Comparison of ENCODE assay signal across 8 cellular contexts in the genomic region with DNA sequence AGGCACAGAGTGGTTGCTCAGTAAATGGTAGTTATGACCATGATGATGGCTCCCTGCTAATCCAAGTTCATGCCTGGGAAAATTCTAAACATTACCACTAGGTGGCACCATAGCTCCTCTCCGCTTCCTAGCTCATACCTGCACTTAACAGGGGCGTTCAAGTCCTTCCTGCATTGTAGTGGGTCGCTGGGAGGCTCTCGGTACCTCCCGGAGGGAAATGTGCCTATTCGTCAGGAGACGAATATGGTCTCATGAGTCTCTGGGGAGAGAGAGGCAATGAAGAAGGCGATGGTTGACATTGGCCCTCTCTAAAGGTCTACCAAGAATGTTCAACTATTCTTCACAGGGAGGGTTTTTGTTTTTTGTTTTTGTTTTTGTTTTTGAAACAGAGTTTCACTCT. TPM values are rescaled to one million over a fixed set of nuclear protein-coding genes. Genes with fewer than 3 reads are reported as not detected.
DNase-seq lines count a peak whose midpoint lies in the region; ATAC-seq, FAIRE-seq and TF ChIP-seq lines count a peak whose summit lies in the region.

No MANE protein-coding gene starts in this region.

- H3K18ac ChIP-seq in H1 (ENCODE audit: extremely low read depth, low read length) = no peak overlapping the region

- H2BK120ac ChIP-seq in H1 (replicated peaks; ENCODE audit: low read depth, low read length) = no peak overlapping the region

- no peaks in the 10 kb centered on the region for H3K9me3 Mint-ChIP-seq in mesothelial cell of epicardium
- H3K9me3 Mint-ChIP-seq in stimulated activated naive CD8-positive, alpha-beta T cell treated with anti-CD3 and anti-CD28 coated beads, Interleukin-15, amount 100 ng/mL, for 72 hours = no peaks in the 10 kb centered on the region

- H4K5ac ChIP-seq in H1 (ENCODE audit: insufficient read length, low read depth, low read length) = no peak overlapping the region

- no peak overlapping the region for H2BK5ac ChIP-seq in H1 (ENCODE audit: low read depth, low read length)

- H3K36me3 ChIP-seq in ACC112 (ENCODE audit: insufficient read depth, low read length) (no peaks in the 10 kb centered on the region), H1 (ENCODE audit: control insufficient read depth in 2 of 4, insufficient read depth in 4 of 4, low read length in 3 of 4) (no peaks in the 10 kb centered on the region)

- H3K23me2 ChIP-seq in H1 (ENCODE audit: low read depth, low read length) = no peaks in the 10 kb centered on the region

- peak; percentile 81 for TF ChIP-seq CTCF in GM13977 (IDR thresholded peaks at IDR 0.05; ENCODE audit: extremely low read depth, insufficient read depth, missing control alignments)
- TF ChIP-seq CTCF in H1 (IDR thresholded peaks at IDR 0.05; ENCODE audit: control extremely low read depth in 1 of 3, insufficient read depth in 1 of 3, low read depth in 1 of 3, low read length in 3 of 3) = peak; percentile 29 to 92 (median 83)
- TF ChIP-seq CTCF in mesothelial cell of epicardium (IDR thresholded peaks at IDR 0.05; ENCODE audit: unreplicated experiment) = peak; percentile 93

- H3K4me3 Mint-ChIP-seq in mesothelial cell of epicardium = peak overlapping the region; percentile 42
- H3K4me3 Mint-ChIP-seq in stimulated activated naive CD8-positive, alpha-beta T cell treated with anti-CD3 and anti-CD28 coated beads, Interleukin-15, amount 100 ng/mL, for 72 hours = peak overlapping the region in 1 of 2 donors; percentile 19

- peaks cover 18% of the 10 kb centered on the region for H3K27me3 Mint-ChIP-seq in mesothelial cell of epicardium (ENCODE audit: low read depth)
- peaks cover 13% of the 10 kb centered on the region for H3K27me3 Mint-ChIP-seq in stimulated activated naive CD8-positive, alpha-beta T cell treated with anti-CD3 and anti-CD28 coated beads, Interleukin-15, amount 100 ng/mL, for 72 hours

- no peak overlapping the region for H3K4me2 ChIP-seq in H1 (ENCODE audit: insufficient read depth in 1 of 2, low read depth in 2 of 2, low read length in 2 of 2)

- no peaks in the 10 kb centered on the region for H4K20me1 ChIP-seq in H1 (replicated peaks in 1 of 2; ENCODE audit: control insufficient read depth in 1 of 2, insufficient read depth in 2 of 2, low read length in 2 of 2)

- H3K4ac ChIP-seq in H1 (replicated peaks; ENCODE audit: insufficient read length, low read depth, low read length) = no peak overlapping the region

- H2AFZ ChIP-seq in ACC112 (ENCODE audit: low read length, unreplicated experiment) = no peak overlapping the region
- H2AFZ ChIP-seq in H1 (ENCODE audit: low read length) = no peak overlapping the region

- TF ChIP-seq EP300 in H1 (IDR thresholded peaks at IDR 0.05; ENCODE audit: borderline replicate concordance in 1 of 2, low read depth in 2 of 2, low read length in 2 of 2) = no peak

- H2AK5ac ChIP-seq in H1 (ENCODE audit: low read depth, low read length) = no peak overlapping the region

- no peak overlapping the region for H3K56ac ChIP-seq in H1 (replicated peaks; ENCODE audit: insufficient read length, low read depth, low read length)

- no peak overlapping the region for H3K27ac Mint-ChIP-seq in mesothelial cell of epicardium
- no peak overlapping the region for H3K27ac Mint-ChIP-seq in stimulated activated naive CD8-positive, alpha-beta T cell treated with anti-CD3 and anti-CD28 coated beads, Interleukin-15, amount 100 ng/mL, for 72 hours

- H2BK20ac ChIP-seq in H1 (ENCODE audit: low read length) = no peak overlapping the region

- no peak overlapping the region for H4K91ac ChIP-seq in H1 (replicated peaks; ENCODE audit: insufficient read length, low read length)

- H2BK12ac ChIP-seq in H1 (ENCODE audit: low read depth, low read length) = no peak overlapping the region

- no peak overlapping the region for H3K27ac ChIP-seq in ACC112 (ENCODE audit: low read depth, low read length)
- no peak overlapping the region for H3K27ac ChIP-seq in H1 (ENCODE audit: low read depth, low read length)

- no peaks in the 10 kb centered on the region for H3K9me3 ChIP-seq in H1 (ENCODE audit: insufficient read depth in 2 of 2, low read depth in 1 of 2, low read length in 1 of 2)

- CTCF ChIA-PET in H1 (lab: Charles Lee; ENCODE audit: partially characterized antibody) = interaction anchor here (0.5 to 2.7 kb wide), 24 partner anchors 8 to 488 kb away, joined by 3 to 30 read pairs (median 4); no protein-coding TSS in a partner anchor

- ATAC-seq in stimulated activated naive CD8-positive, alpha-beta T cell treated with anti-CD3 and anti-CD28 coated beads, Interleukin-15, amount 100 ng/mL, for 72 hours = peak; percentile 87

- peak; percentile 92 to 95 for TF ChIP-seq RAD21 in H1 (IDR thresholded peaks at IDR 0.05 in 1 of 2, conservative IDR thresholded peaks at IDR 0.05 in 1 of 2; ENCODE audit: low read depth in 2 of 2, low read length in 2 of 2)

- H3K4me1 Mint-ChIP-seq in mesothelial cell of epicardium = peaks cover 4% of the 10 kb centered on the region
- H3K4me1 Mint-ChIP-seq in stimulated activated naive CD8-positive, alpha-beta T cell treated with anti-CD3 and anti-CD28 coated beads, Interleukin-15, amount 100 ng/mL, for 72 hours = no peaks in the 10 kb centered on the region

- H3K9ac ChIP-seq in H1 (replicated peaks in 1 of 4; ENCODE audit: extremely low read depth in 1 of 4, low read depth in 3 of 4, low read length in 3 of 4) = no peak overlapping the region

- H3K79me2 ChIP-seq in ACC112 (ENCODE audit: control insufficient read depth, insufficient read depth, low read length, unreplicated experiment) = no peaks in the 10 kb centered on the region
- H3K79me2 ChIP-seq in H1 (ENCODE audit: control insufficient read depth in 1 of 2, insufficient read depth in 2 of 2, low read length in 2 of 2) = no peaks in the 10 kb centered on the region

- peak overlapping the region; percentile 55; the same call in 1 of the 2 replicates for H3K4me3 ChIP-seq in ACC112 (ENCODE audit: low read depth, low read length)
- no peak overlapping the region for H3K4me3 ChIP-seq in H1 (ENCODE audit: extremely low read depth in 1 of 4, insufficient read depth in 2 of 4, low read depth in 3 of 4, low read length in 4 of 4)

- H3K14ac ChIP-seq in H1 (ENCODE audit: insufficient read length) = no peak overlapping the region

- H3K4me1 ChIP-seq in ACC112 (ENCODE audit: control insufficient read depth, insufficient read depth, low read length, unreplicated experiment) (no peaks in the 10 kb centered on the region), H1 (replicated peaks in 1 of 4; ENCODE audit: control insufficient read depth in 3 of 4, insufficient read depth in 4 of 4, low read length in 3 of 4) (no peaks in the 10 kb centered on the region)

- no peak overlapping the region for H3K23ac ChIP-seq in H1 (ENCODE audit: insufficient read length)

- no peaks in the 10 kb centered on the region for H3K79me1 ChIP-seq in H1 (ENCODE audit: low read depth, low read length)

- WGBS in H1 (ENCODE audit: extremely low coverage in 1 of 2, insufficient coverage in 1 of 2, insufficient read length in 1 of 2, insufficient replicate concordance in 2 of 2, low coverage in 1 of 2, low lambda C conversion rate in 2 of 2, missing lambda C conversion rate in 1 of 2), 2 experiments = 14% methylated on average over 8 of the region's 8 CpGs; no CpG with 5 or more reads in 1 of the 2 experiments

- H3K36me3 Mint-ChIP-seq in mesothelial cell of epicardium = no peaks in the 10 kb centered on the region

- DNase-seq in GM13977 (ENCODE audit: low spot score) = peak; percentile 83
- DNase-seq in HPDE6-E6E7 (ENCODE audit: extremely low spot score) = peak; percentile 50
- DNase-seq in NCI-H748 treated with DMSO at 0.1 percent for 48 hours (lab: John Stamatoyannopoulos, UW) = peak; percentile 70
- DNase-seq in activated CD4-positive, alpha-beta T cell treated with anti-CD3 and anti-CD28 coated beads, Interleukin-2, amount 50 U/mL, for 1 hour = peak; percentile 35
- DNase-seq in H1 (ENCODE audit: low read depth in 1 of 2, low spot score in 2 of 2) = peak; percentile 62 to 73
- DNase-seq in mesothelial cell of epicardium (ENCODE audit: low spot score in 2 of 2, unreplicated experiment in 2 of 2) = peak in 1 of 2 experiments; percentile 69
- DNase-seq in stimulated activated naive CD8-positive, alpha-beta T cell treated with anti-CD3 and anti-CD28 coated beads, Interleukin-15, amount 100 ng/mL, for 72 hours = peak; percentile 60 to 65

- in situ Hi-C loops in GM13977 (cut with MboI; ENCODE audit: low pct_unique_long_range_greater_than_20kb, low sequenced_read_pairs, unreplicated experiment) = no loop called here

- FAIRE-seq in H1 (lab: Jason Lieb, UNC) = peak; percentile 99

- H4K8ac ChIP-seq in H1 (ENCODE audit: extremely low read depth, insufficient read depth, low read length) = no peak overlapping the region

- no peak for TF ChIP-seq POLR2A in H1 (IDR thresholded peaks at IDR 0.05; ENCODE audit: control extremely low read depth in 1 of 2, low read depth in 2 of 2, low read length in 2 of 2)

- POLR2A ChIA-PET in H1 (lab: Charles Lee; ENCODE audit: partially characterized antibody) = interaction anchor here (1.8 kb wide), 1 partner anchor 148 kb away, joined by 4 read pairs; no protein-coding TSS in a partner anchor

- H3K27me3 ChIP-seq in ACC112 (ENCODE audit: insufficient read depth, low read length) (peaks cover 7% of the 10 kb centered on the region; the same call in 1 of the 2 replicates), H1 (replicated peaks in 1 of 4; ENCODE audit: control insufficient read depth in 3 of 4, extremely low read depth in 1 of 4, insufficient read depth in 3 of 4, low read length in 3 of 4) (peaks cover 0 to 2% (median under 1%) of the 10 kb centered on the region in 4 experiments; a peak in 5 of 7 replicates)

- no peak overlapping the region for H2BK15ac ChIP-seq in H1 (ENCODE audit: low read length)

RNA-seq across cellular contexts. Expression of a gene that starts 10.9 kb away (rescaled TPM):
- total RNA-seq in H1 (2021; fragmentation: NEBNext Ultra II Directional; extraction: Animal tissue kit (Norgen Biotek cat#: 25700)) = 0.15 TPM in 1 of 2 replicates, not detected in the other
- 0.23 and 0.28 TPM in 2 replicates for polyA plus RNA-seq in H1 (2011; rRNA removed)
- 0.18 TPM for polyA plus RNA-seq in H1 (2011; cell fraction: cytosol; rRNA removed)
- polyA plus RNA-seq in H1 (2011; cell fraction: nucleus; rRNA removed) = 0.34 TPM
- 0.17 to 0.40 TPM (median 0.33 TPM) in 3 of 4 replicates, not detected in the other for polyA plus RNA-seq in H1 (2012, experiment 1 of 2)
- polyA plus RNA-seq in H1 (2012, experiment 2 of 2) = 0.08 TPM
- polyA plus RNA-seq in H1 (2013, experiment 1 of 2) = 0.04 TPM
- polyA plus RNA-seq in H1 (2013, experiment 2 of 2) = 0.06 TPM
- polyA minus RNA-seq in H1 (2011; rRNA and poly(A)+ RNA removed) = not detected in 2 replicates
- polyA minus RNA-seq in H1 (2011; cell fraction: cytosol; rRNA and poly(A)+ RNA removed) = 1.4 TPM
- 0.70 TPM for polyA minus RNA-seq in H1 (2011; cell fraction: nucleus; rRNA and poly(A)+ RNA removed)
- total RNA-seq in mesothelial cell of epicardium = 0.18 to 0.89 TPM in 2 of 3 replicates, not detected in the other

RNA-seq across cellular contexts. Expression of a gene that starts 36.0 kb away (rescaled TPM):
- 0.35 and 0.38 TPM in 2 replicates for total RNA-seq in H1 (2021; fragmentation: NEBNext Ultra II Directional; extraction: Animal tissue kit (Norgen Biotek cat#: 25700))
- polyA plus RNA-seq in H1 (2011; rRNA removed) = 0.80 and 1.6 TPM in 2 replicates
- polyA plus RNA-seq in H1 (2011; cell fraction: cytosol; rRNA removed) = 0.57 TPM
- 0.61 TPM for polyA plus RNA-seq in H1 (2011; cell fraction: nucleus; rRNA removed)
- 0.25 to 0.88 TPM (median 0.68 TPM) in 3 of 4 replicates, not detected in the other for polyA plus RNA-seq in H1 (2012, experiment 1 of 2)
- polyA plus RNA-seq in H1 (2012, experiment 2 of 2) = 0.43 TPM
- polyA plus RNA-seq in H1 (2013, experiment 1 of 2) = 0.28 TPM
- polyA plus RNA-seq in H1 (2013, experiment 2 of 2) = 0.40 TPM
- not detected in 2 replicates for polyA minus RNA-seq in H1 (2011; rRNA and poly(A)+ RNA removed)
- polyA minus RNA-seq in H1 (2011; cell fraction: cytosol; rRNA and poly(A)+ RNA removed) = not detected
- polyA minus RNA-seq in H1 (2011; cell fraction: nucleus; rRNA and poly(A)+ RNA removed) = 0.60 TPM
- 0.29 TPM in 1 of 3 replicates, not detected in the others for total RNA-seq in mesothelial cell of epicardium

RNA-seq across cellular contexts. Expression of a gene that starts 49.5 kb away (rescaled TPM):
- not detected in 2 replicates for total RNA-seq in H1 (2021; fragmentation: NEBNext Ultra II Directional; extraction: Animal tissue kit (Norgen Biotek cat#: 25700))
- polyA plus RNA-seq in H1 (2011; rRNA removed) = 0.03 and 0.08 TPM in 2 replicates
- polyA plus RNA-seq in H1 (2011; cell fraction: cytosol; rRNA removed) = 0.22 TPM
- 0.06 TPM for polyA plus RNA-seq in H1 (2011; cell fraction: nucleus; rRNA removed)
- 0.08 to 0.29 TPM in 2 of 4 replicates, not detected in the others for polyA plus RNA-seq in H1 (2012, experiment 1 of 2)
- not detected for polyA plus RNA-seq in H1 (2012, experiment 2 of 2)
- 0.06 TPM for polyA plus RNA-seq in H1 (2013, experiment 1 of 2)
- 0.04 TPM for polyA plus RNA-seq in H1 (2013, experiment 2 of 2)
- not detected in 2 replicates for polyA minus RNA-seq in H1 (2011; rRNA and poly(A)+ RNA removed)
- polyA minus RNA-seq in H1 (2011; cell fraction: cytosol; rRNA and poly(A)+ RNA removed) = not detected
- not detected for polyA minus RNA-seq in H1 (2011; cell fraction: nucleus; rRNA and poly(A)+ RNA removed)
- total RNA-seq in mesothelial cell of epicardium = 0.34 to 0.54 TPM (median 0.40 TPM) in 3 replicates

RNA-seq across cellular contexts. Expression of a gene that starts 49.6 kb away (rescaled TPM):
- total RNA-seq in H1 (2021; fragmentation: NEBNext Ultra II Directional; extraction: Animal tissue kit (Norgen Biotek cat#: 25700)) = 2.2 and 2.9 TPM in 2 replicates
- 2.3 and 3.0 TPM in 2 replicates for polyA plus RNA-seq in H1 (2011; rRNA removed)
- 2.2 TPM for polyA plus RNA-seq in H1 (2011; cell fraction: cytosol; rRNA removed)
- 1.7 TPM for polyA plus RNA-seq in H1 (2011; cell fraction: nucleus; rRNA removed)
- polyA plus RNA-seq in H1 (2012, experiment 1 of 2) = 2.5 to 3.5 TPM (median 2.7 TPM) in 4 replicates
- polyA plus RNA-seq in H1 (2012, experiment 2 of 2) = 1.5 TPM
- polyA plus RNA-seq in H1 (2013, experiment 1 of 2) = 2.2 TPM
- polyA plus RNA-seq in H1 (2013, experiment 2 of 2) = 2.4 TPM
- 3.4 and 4.1 TPM in 2 replicates for polyA minus RNA-seq in H1 (2011; rRNA and poly(A)+ RNA removed)
- 3.0 TPM for polyA minus RNA-seq in H1 (2011; cell fraction: cytosol; rRNA and poly(A)+ RNA removed)
- polyA minus RNA-seq in H1 (2011; cell fraction: nucleus; rRNA and poly(A)+ RNA removed) = 2.7 TPM
- 6.3 to 7.3 TPM (median 6.5 TPM) in 3 replicates for total RNA-seq in mesothelial cell of epicardium
